ENCODE assay signal across 9 cellular contexts in genomic region chr1:94299627-94300552, GRCh38.
DNase-seq lines count a peak whose midpoint lies in the region; ATAC-seq and TF ChIP-seq lines count a peak whose summit lies in the region.
"Had no signal": no experiment of that assay in that cellular context is flagged by ENCODE, and none has a peak within 500 bp of the region (broad histone marks: within the 10 kb centered on the region; RNA-seq: fewer than 3 reads in every experiment).

No MANE protein-coding gene starts in this region.

- H3K36me3 ChIP-seq in upper lobe of left lung, result no peaks in the 10 kb centered on the region

- no peaks in the 10 kb centered on the region for H3K27me3 ChIP-seq in upper lobe of left lung

- no peak overlapping the region for H3K4me3 Mint-ChIP-seq in chondrocyte (ENCODE audit: unreplicated experiment)

- no peak overlapping the region for H3K4me3 ChIP-seq in upper lobe of left lung

- H3K27ac ChIP-seq in upper lobe of left lung, result peak overlapping the region; percentile 29 to 77 (median 66)

- H3K9me3 Mint-ChIP-seq in chondrocyte (ENCODE audit: low read depth), result no peaks in the 10 kb centered on the region

- H3K36me3 Mint-ChIP-seq in chondrocyte (ENCODE audit: low read depth), result no peaks in the 10 kb centered on the region

- WGBS in upper lobe of left lung, 2 donors, result 57 to 60% methylated on average over 6 of the region's 6 CpGs

- H3K27ac Mint-ChIP-seq in chondrocyte (ENCODE audit: unreplicated experiment), result peak overlapping the region; percentile 49

- ATAC-seq in upper lobe of left lung (ENCODE audit: low FRiP score in 2 of 2), result peak; percentile 8 to 85
- no peak for ATAC-seq in HG02870 (IDR thresholded peaks at IDR 0.05; ENCODE audit: unreplicated experiment)
- ATAC-seq in GM21528 (IDR thresholded peaks at IDR 0.05; ENCODE audit: low FRiP score, unreplicated experiment), result no peak
- ATAC-seq in GM18907 (IDR thresholded peaks at IDR 0.05; ENCODE audit: unreplicated experiment), result no peak

- no peaks in the 10 kb centered on the region for H3K27me3 Mint-ChIP-seq in chondrocyte (ENCODE audit: low read depth)

- peaks cover 60 to 74% (median 65%) of the 10 kb centered on the region in 4 donors for H3K4me1 ChIP-seq in upper lobe of left lung

- no peaks in the 10 kb centered on the region for H3K9me3 ChIP-seq in upper lobe of left lung

- no peak for TF ChIP-seq POLR2A in upper lobe of left lung (IDR thresholded peaks at IDR 0.05)

- peak in 2 of 4 donors; percentile 21 to 59 for TF ChIP-seq EP300 in upper lobe of left lung (IDR thresholded peaks at IDR 0.05)

- DNase-seq in LoVo (ENCODE audit: low spot score), result peak; percentile 89
- DNase-seq in chondrocyte (ENCODE audit: low spot score), result no peak
- DNase-seq in kidney tubule cell (ENCODE audit: low spot score), result peak; percentile 100
- DNase-seq in upper lobe of left lung, result peak in 1 of 2 donors; percentile 65
- DNase-seq: NCI-H1048; stimulated activated naive CD4-positive, alpha-beta T cell treated with Interleukin-2 at 50 U/mL for 16 hours had no signal

- no peak for TF ChIP-seq CTCF in chondrocyte (IDR thresholded peaks at IDR 0.05)
- TF ChIP-seq CTCF in upper lobe of left lung (IDR thresholded peaks at IDR 0.05), result no peak

- peaks cover 28% of the 10 kb centered on the region for H3K4me1 Mint-ChIP-seq in chondrocyte (ENCODE audit: low read depth)

Comparison
In these comparisons a context has a peak if more than half of its experiments do, and no peak if none do; other contexts are left out.
1. ATAC-seq: peak in upper lobe of left lung (2 of 2); none in HG02870 (single experiment), GM21528 (single experiment) and GM18907 (single experiment).